ENCODE assay signal across 18 cellular contexts in genomic region chr3:52874160-52874701, GRCh38. TPM values are rescaled to one million over a fixed set of nuclear protein-coding genes. Genes with fewer than 3 reads are reported as not detected.
DNase-seq lines count a peak whose midpoint lies in the region; ATAC-seq and TF ChIP-seq lines count a peak whose summit lies in the region.
"Had no signal": no experiment of that assay in that cellular context is flagged by ENCODE, and none has a peak within 500 bp of the region (broad histone marks: within the 10 kb centered on the region; RNA-seq: fewer than 3 reads in every experiment).

No MANE protein-coding gene starts in this region.

- H3K36me3 ChIP-seq in osteoblast (ENCODE audit: insufficient read depth, low read length) (no peaks in the 10 kb centered on the region), stomach (peaks cover 0 to 9% (median 6%) of the 10 kb centered on the region in 4 donors)
- H3K36me3 ChIP-seq: cardiac muscle cell had no signal

- DNase-seq in activated CD4-positive, alpha-beta T cell treated with anti-CD3 and anti-CD28 coated beads for 36 hours, result no peak
- no peak for DNase-seq in activated CD4-positive, alpha-beta T cell treated with anti-CD3 and anti-CD28 coated beads for 4 hours
- no peak for DNase-seq in osteoblast (ENCODE audit: insufficient read length, low spot score, missing footprints)
- DNase-seq in dedifferentiated amniotic fluid mesenchymal stem cell (ENCODE audit: extremely low spot score), result no peak
- no peak for DNase-seq in HUDEP-2 (lab: John Stamatoyannopoulos, UW; ENCODE audit: unreplicated experiment in 76 of 76)
- no peak for DNase-seq in stomach
- DNase-seq: 8988T; activated CD8-positive, alpha-beta memory T cell treated with anti-CD3 and anti-CD28 coated beads for 24 hours; amniotic stem cell; Caco-2; NCI-H510A treated with DMSO at 0.1 percent for 48 hours; stimulated activated CD4-positive, alpha-beta T cell treated with anti-CD3 and anti-CD28 coated beads, Interleukin-2, amount 100 ng/mL, for 48 hours had no signal

- TF ChIP-seq POLR2A in stomach (IDR thresholded peaks at IDR 0.05), result no peak

- 66 to 84% (median 81%) methylated on average over 5 of the region's 5 CpGs for WGBS in stomach, 5 donors

- peaks cover 34% of the 10 kb centered on the region for H4K20me1 ChIP-seq in osteoblast (ENCODE audit: insufficient read depth, low read length)

- CTCF ChIA-PET in activated CD4-positive, alpha-beta T cell treated with anti-CD3 and anti-CD28 coated beads for 36 hours (lab: Charles Lee), result interaction anchor here (1.3 to 2.2 kb wide), 2 partner anchors 19 to 55 kb away, joined by 3 to 11 read pairs; no protein-coding TSS in a partner anchor

- no peak for TF ChIP-seq EP300 in stomach (IDR thresholded peaks at IDR 0.05)

- H3K79me2 ChIP-seq in osteoblast (ENCODE audit: insufficient read depth, low read length), result peaks cover 22% of the 10 kb centered on the region

- H3K4me1 Mint-ChIP-seq in activated CD4-positive, alpha-beta T cell treated with anti-CD3 and anti-CD28 coated beads for 36 hours, result peaks cover 37% of the 10 kb centered on the region
- peaks cover 29% of the 10 kb centered on the region for H3K4me1 Mint-ChIP-seq in activated T-helper 17 cell treated with anti-CD3 and anti-CD28 coated beads, Interleukin-2, amount 50 U/mL, for 72 hours

- H3K4me1 ChIP-seq in osteoblast (ENCODE audit: insufficient read depth, low read length) (peaks cover 12% of the 10 kb centered on the region), stomach (peaks cover 0 to 28% (median 7%) of the 10 kb centered on the region in 4 donors)

- H3K4me3 Mint-ChIP-seq in activated CD4-positive, alpha-beta T cell treated with anti-CD3 and anti-CD28 coated beads for 36 hours, result no peak overlapping the region
- peak overlapping the region; percentile 32 for H3K4me3 Mint-ChIP-seq in activated T-helper 17 cell treated with anti-CD3 and anti-CD28 coated beads, Interleukin-2, amount 50 U/mL, for 72 hours
- H3K4me3 Mint-ChIP-seq: B cell had no signal

- POLR2A ChIA-PET in activated CD4-positive, alpha-beta T cell treated with anti-CD3 and anti-CD28 coated beads for 36 hours (lab: Charles Lee), result no interaction called here

- H3K9me3 ChIP-seq in osteoblast (ENCODE audit: low read depth, low read length) (no peaks in the 10 kb centered on the region), stomach (no peaks in the 10 kb centered on the region)
- H3K9me3 ChIP-seq: Caco-2 had no signal

- H3K4me3 ChIP-seq in osteoblast (ENCODE audit: insufficient read depth, low read length) (no peak overlapping the region), stomach (no peak overlapping the region)
- H3K4me3 ChIP-seq: cardiac muscle cell, smooth muscle cell had no signal

- no peaks in the 10 kb centered on the region for H3K27me3 Mint-ChIP-seq in activated CD4-positive, alpha-beta T cell treated with anti-CD3 and anti-CD28 coated beads for 36 hours
- H3K27me3 Mint-ChIP-seq in activated T-helper 17 cell treated with anti-CD3 and anti-CD28 coated beads, Interleukin-2, amount 50 U/mL, for 72 hours, result no peaks in the 10 kb centered on the region
- H3K27me3 Mint-ChIP-seq: B cell had no signal

- ATAC-seq in activated CD4-positive, alpha-beta T cell treated with anti-CD3 and anti-CD28 coated beads for 36 hours, result peak; percentile 42
- ATAC-seq in GM21423 (IDR thresholded peaks at IDR 0.05; ENCODE audit: unreplicated experiment), result peak; percentile 41
- ATAC-seq in activated T-helper 17 cell treated with anti-CD3 and anti-CD28 coated beads, Interleukin-2, amount 50 U/mL, for 72 hours (replicated peaks), result no peak

- H3K27ac Mint-ChIP-seq in activated CD4-positive, alpha-beta T cell treated with anti-CD3 and anti-CD28 coated beads for 36 hours, result no peak overlapping the region
- peak overlapping the region; percentile 36 for H3K27ac Mint-ChIP-seq in activated T-helper 17 cell treated with anti-CD3 and anti-CD28 coated beads, Interleukin-2, amount 50 U/mL, for 72 hours
- H3K27ac Mint-ChIP-seq: B cell had no signal

- H3K27me3 ChIP-seq in osteoblast (ENCODE audit: insufficient read depth, low read length) (no peaks in the 10 kb centered on the region), stomach (no peaks in the 10 kb centered on the region)
- H3K27me3 ChIP-seq: cardiac muscle cell had no signal

- no peaks in the 10 kb centered on the region for H3K36me3 Mint-ChIP-seq in activated CD4-positive, alpha-beta T cell treated with anti-CD3 and anti-CD28 coated beads for 36 hours (ENCODE audit: low read depth)
- H3K36me3 Mint-ChIP-seq in activated T-helper 17 cell treated with anti-CD3 and anti-CD28 coated beads, Interleukin-2, amount 50 U/mL, for 72 hours (ENCODE audit: low read depth), result peaks cover 5% of the 10 kb centered on the region

- H2AFZ ChIP-seq in osteoblast (ENCODE audit: low read length), result no peak overlapping the region

- intact Hi-C loops in activated CD4-positive, alpha-beta T cell treated with anti-CD3 and anti-CD28 coated beads for 36 hours (cut with DNase I, micrococcal nuclease), result loop anchor here in 1 of 2 experiments (1.0 kb wide), 1 partner anchor 19 kb away; no protein-coding TSS in a partner anchor
- intact Hi-C loops in stomach (cut with DNase I; ENCODE audit: low total_unique reads), result no loop called here

- H3K4me2 ChIP-seq in osteoblast (ENCODE audit: insufficient read depth, low read length), result peak overlapping the region; percentile 26
- H3K4me2 ChIP-seq: smooth muscle cell had no signal

- H3K27ac ChIP-seq in osteoblast (ENCODE audit: low read depth, low read length), result no peak overlapping the region
- H3K27ac ChIP-seq in stomach, result no peak overlapping the region
- H3K27ac ChIP-seq: cardiac muscle cell had no signal

- no peak for TF ChIP-seq CTCF in osteoblast (IDR thresholded peaks at IDR 0.05; ENCODE audit: extremely low read depth, low read depth, low read length)
- TF ChIP-seq CTCF in stomach (IDR thresholded peaks at IDR 0.05), result no peak

- H3K9me3 Mint-ChIP-seq in activated CD4-positive, alpha-beta T cell treated with anti-CD3 and anti-CD28 coated beads for 36 hours (ENCODE audit: low read depth), result no peaks in the 10 kb centered on the region
- no peaks in the 10 kb centered on the region for H3K9me3 Mint-ChIP-seq in activated T-helper 17 cell treated with anti-CD3 and anti-CD28 coated beads, Interleukin-2, amount 50 U/mL, for 72 hours

RNA-seq across cellular contexts. Expression of gene STIMATE, which starts 23.1 kb away (rescaled TPM):
- 10 to 100 TPM; 12.0 to 17.1 TPM for total RNA-seq in activated CD4-positive, alpha-beta T cell treated with anti-CD3 and anti-CD28 coated beads for 36 hours
- total RNA-seq in activated T-helper 17 cell treated with anti-CD3 and anti-CD28 coated beads, Interleukin-2, amount 50 U/mL, for 72 hours, result 10 to 100 TPM; 13.6 to 39.0 TPM
- 11.5 and 18.5 TPM in 2 replicates for total RNA-seq in osteoblast
- total RNA-seq in stomach, result 100 to 1,000 TPM in 1 of 5 donors, 10 to 100 TPM in 3, 1 to 10 TPM in 1; 10.0 to 121 (median 20.1) TPM
- 10 to 100 TPM in 1 of 3 donors, 1 to 10 TPM in 2; 4.9 to 13.3 (median 5.1) TPM for polyA plus RNA-seq in stomach

RNA-seq across cellular contexts. Expression of gene MUSTN1, which starts 39.4 kb away (rescaled TPM):
- total RNA-seq in activated CD4-positive, alpha-beta T cell treated with anti-CD3 and anti-CD28 coated beads for 36 hours, result 1 to 10 TPM in 1 of 2 experiments, not detected in 1; 2.8 TPM
- total RNA-seq in activated T-helper 17 cell treated with anti-CD3 and anti-CD28 coated beads, Interleukin-2, amount 50 U/mL, for 72 hours, result 1 to 10 TPM in 1 of 2 donors, not detected in 1; 2.8 TPM
- total RNA-seq in osteoblast (1.4 TPM in 1 of 2 replicates, not detected in the other), stomach (10 to 100 TPM in 1 of 5 donors, 1 to 10 TPM in 2, not detected in 2; 1.8 to 24.1 (median 4.5) TPM)
- polyA plus RNA-seq in stomach, result 10 to 100 TPM; 12.9 to 45.5 (median 17.9) TPM
- total RNA-seq: cardiac muscle cell, dermis microvascular lymphatic vessel endothelial cell had no signal
- polyA plus RNA-seq: cardiac muscle cell had no signal

RNA-seq across cellular contexts. Expression of gene ITIH4, which starts 43.8 kb away (rescaled TPM):
- 1 to 10 TPM; 4.0 to 6.5 TPM for total RNA-seq in activated CD4-positive, alpha-beta T cell treated with anti-CD3 and anti-CD28 coated beads for 36 hours
- 10 to 100 TPM in 1 of 2 donors, 1 to 10 TPM in 1; 5.5 to 12.8 TPM for total RNA-seq in activated T-helper 17 cell treated with anti-CD3 and anti-CD28 coated beads, Interleukin-2, amount 50 U/mL, for 72 hours
- total RNA-seq in osteoblast (2.5 and 3.5 TPM in 2 replicates), stomach (100 to 1,000 TPM in 1 of 5 donors, 10 to 100 TPM in 2, 1 to 10 TPM in 2; 1.7 to 300 (median 20.9) TPM)
- polyA plus RNA-seq in stomach, result 10 to 100 TPM in 2 of 3 donors, 1 to 10 TPM in 1; 7.1 to 41.7 (median 16.2) TPM
